Comparison of ENCODE assay signal across 15 cellular contexts in the genomic region with DNA sequence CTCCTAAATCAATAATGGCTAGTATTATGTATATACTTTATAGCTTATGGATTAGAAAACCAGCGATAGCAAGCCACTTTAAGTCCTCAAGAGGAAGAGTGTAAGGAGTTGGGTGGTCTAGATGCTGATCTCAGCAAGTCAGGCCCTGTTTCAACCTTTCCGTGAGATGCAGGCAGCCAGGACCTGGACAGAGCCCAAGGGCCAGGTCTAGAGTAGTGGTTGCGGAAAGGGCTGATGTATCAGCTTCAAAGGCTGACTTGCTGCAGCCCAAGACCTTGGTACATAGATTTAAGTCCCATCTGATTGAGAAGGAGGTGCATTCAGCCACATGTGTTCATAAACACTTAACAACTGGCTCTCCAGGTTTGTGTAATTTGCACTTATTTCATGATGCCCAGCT. TPM values are rescaled to one million over a fixed set of nuclear protein-coding genes. Genes with fewer than 3 reads are reported as not detected.
DNase-seq lines count a peak whose midpoint lies in the region; ATAC-seq, FAIRE-seq and TF ChIP-seq lines count a peak whose summit lies in the region.
"Had no signal": no experiment of that assay in that cellular context is flagged by ENCODE, and none has a peak within 500 bp of the region (broad histone marks: within the 10 kb centered on the region; RNA-seq: fewer than 3 reads in every experiment).

No MANE protein-coding gene starts in this region.

- peaks cover 3 to 29% of the 10 kb centered on the region in 2 donors for H3K36me3 Mint-ChIP-seq in CD4-positive, alpha-beta memory T cell
- peaks cover 4% of the 10 kb centered on the region for H3K36me3 Mint-ChIP-seq in natural killer cell treated with Interleukin-12 subunit alpha and Interleukin-12 subunit beta and Interleukin-15 and Interleukin-18, amount 100 ng/mL, for 72 hours

- H3K4me1 ChIP-seq in CD4-positive, alpha-beta memory T cell (ENCODE audit: insufficient read depth, low read length) = peaks cover 99% of the 10 kb centered on the region

- peak overlapping the region in 1 of 2 donors; percentile 14 for H3K4me3 ChIP-seq in CD4-positive, alpha-beta memory T cell (ENCODE audit: low read length in 2 of 2)
- no peak overlapping the region for H3K4me3 ChIP-seq in bronchial epithelial cell (ENCODE audit: low read depth, low read length)
- H3K4me3 ChIP-seq: body of pancreas had no signal

- peaks cover 85 to 100% (median 96%) of the 10 kb centered on the region in 4 donors for H3K4me1 Mint-ChIP-seq in CD4-positive, alpha-beta memory T cell
- peaks cover 82 to 94% of the 10 kb centered on the region in 2 donors for H3K4me1 Mint-ChIP-seq in natural killer cell treated with Interleukin-12 subunit alpha and Interleukin-12 subunit beta and Interleukin-15 and Interleukin-18, amount 100 ng/mL, for 72 hours (ENCODE audit: low read depth in 2 of 2)

- peaks cover 0 to 3% of the 10 kb centered on the region in 2 donors for H3K27me3 Mint-ChIP-seq in CD4-positive, alpha-beta memory T cell
- H3K27me3 Mint-ChIP-seq in natural killer cell treated with Interleukin-12 subunit alpha and Interleukin-12 subunit beta and Interleukin-15 and Interleukin-18, amount 100 ng/mL, for 72 hours = no peaks in the 10 kb centered on the region

- H3K27ac ChIP-seq in CD4-positive, alpha-beta memory T cell (ENCODE audit: low read depth, low read length) = peak overlapping the region; percentile 53
- peak overlapping the region; percentile 76 for H3K27ac ChIP-seq in KOPT-K1 (ENCODE audit: low read depth, low read length, poor library complexity, severe bottlenecking)

- peaks cover 0 to 6% (median 0%) of the 10 kb centered on the region in 8 donors for H3K9me3 Mint-ChIP-seq in CD4-positive, alpha-beta memory T cell
- no peaks in the 10 kb centered on the region for H3K9me3 Mint-ChIP-seq in natural killer cell treated with Interleukin-12 subunit alpha and Interleukin-12 subunit beta and Interleukin-15 and Interleukin-18, amount 100 ng/mL, for 72 hours
- H3K9me3 Mint-ChIP-seq: type B pancreatic cell had no signal

- no peak for DNase-seq in CD4-positive, alpha-beta memory T cell
- no peak for DNase-seq in bronchial epithelial cell (ENCODE audit: low read depth)
- DNase-seq in natural killer cell treated with Interleukin-12 subunit alpha and Interleukin-12 subunit beta and Interleukin-15 and Interleukin-18, amount 100 ng/mL, for 72 hours (ENCODE audit: low spot score) = no peak
- no peak for DNase-seq in GM03348 (ENCODE audit: low spot score)
- no peak for DNase-seq in glomerular visceral epithelial cell (ENCODE audit: extremely low spot score)
- DNase-seq: effector CD8-positive, alpha-beta T cell; foreskin melanocyte; IMR-90; NCI-H1436; SW 1271 had no signal

- no peak for ATAC-seq in natural killer cell treated with Interleukin-12 subunit alpha and Interleukin-12 subunit beta and Interleukin-15 and Interleukin-18, amount 100 ng/mL, for 72 hours
- ATAC-seq in HG03280 (IDR thresholded peaks at IDR 0.05; ENCODE audit: unreplicated experiment) = no peak
- ATAC-seq: body of pancreas had no signal

- CTCF ChIA-PET in CD4-positive, alpha-beta memory T cell (lab: Charles Lee; ENCODE audit: partially characterized antibody) = interaction anchor here (0.9 to 4.7 kb wide), 11 partner anchors 9 to 555 kb away, joined by 4 to 20 read pairs (median 8); no protein-coding TSS in a partner anchor

- H3K4me3 Mint-ChIP-seq in CD4-positive, alpha-beta memory T cell = peak overlapping the region in 7 of 8 donors; percentile 46 to 93 (median 86)
- H3K4me3 Mint-ChIP-seq in natural killer cell treated with Interleukin-12 subunit alpha and Interleukin-12 subunit beta and Interleukin-15 and Interleukin-18, amount 100 ng/mL, for 72 hours = no peak overlapping the region
- H3K4me3 Mint-ChIP-seq: type B pancreatic cell had no signal

- H3K9me3 ChIP-seq in CD4-positive, alpha-beta memory T cell (ENCODE audit: control insufficient read depth in 1 of 2, low read length in 2 of 2) = no peaks in the 10 kb centered on the region
- no peaks in the 10 kb centered on the region for H3K9me3 ChIP-seq in KOPT-K1 (ENCODE audit: insufficient read depth, low read length, poor library complexity, severe bottlenecking)
- H3K9me3 ChIP-seq: body of pancreas had no signal

- H3K27ac Mint-ChIP-seq in CD4-positive, alpha-beta memory T cell = peak overlapping the region in 4 of 7 donors; percentile 32 to 98 (median 97)
- H3K27ac Mint-ChIP-seq in natural killer cell treated with Interleukin-12 subunit alpha and Interleukin-12 subunit beta and Interleukin-15 and Interleukin-18, amount 100 ng/mL, for 72 hours = peak overlapping the region; percentile 99
- H3K27ac Mint-ChIP-seq: progenitor cell of endocrine pancreas, type B pancreatic cell had no signal

- no peak for TF ChIP-seq CTCF in bronchial epithelial cell (IDR thresholded peaks at IDR 0.05; ENCODE audit: insufficient read depth, low read length, severe bottlenecking)

- POLR2A ChIA-PET in CD4-positive, alpha-beta memory T cell (lab: Charles Lee; ENCODE audit: partially characterized antibody) = interaction anchor here (0.7 to 22.3 kb wide), 17 partner anchors 6 to 251 kb away, joined by 3 to 373 read pairs (median 4); partner anchors contain the start of gene FLI1

- no peaks in the 10 kb centered on the region for H3K27me3 ChIP-seq in CD4-positive, alpha-beta memory T cell (ENCODE audit: insufficient read depth, low read length)
- no peaks in the 10 kb centered on the region for H3K27me3 ChIP-seq in bronchial epithelial cell (ENCODE audit: control insufficient read depth, insufficient read depth, low read length)
- H3K27me3 ChIP-seq: body of pancreas had no signal

- intact Hi-C loops in CD4-positive, alpha-beta memory T cell (cut with micrococcal nuclease) = loop anchor here (2.0 kb wide), 1 partner anchor 29 kb away; no protein-coding TSS in a partner anchor

- H3K36me3 ChIP-seq in CD4-positive, alpha-beta memory T cell (ENCODE audit: insufficient read depth, low read length) = no peaks in the 10 kb centered on the region
- H3K36me3 ChIP-seq in KOPT-K1 (ENCODE audit: insufficient read depth, low read length) (no peaks in the 10 kb centered on the region; the same call in 1 of the 2 replicates), bronchial epithelial cell (ENCODE audit: control insufficient read depth, insufficient read depth, low read length) (no peaks in the 10 kb centered on the region)

- FAIRE-seq in bronchial epithelial cell (lab: Jason Lieb, UNC) = peak; percentile 36

RNA-seq across cellular contexts. Expression of gene FLI1, which starts 33.4 kb away (rescaled TPM):
- total RNA-seq in CD4-positive, alpha-beta memory T cell = 100 to 1,000 TPM; 112 to 122 TPM
- 10 to 100 TPM; 54.6 to 93.1 TPM for polyA plus RNA-seq in CD4-positive, alpha-beta memory T cell
- total RNA-seq in bronchial epithelial cell = 2.7 and 3.9 TPM in 2 replicates
- 10 to 100 TPM; 63.3 to 74.0 TPM for total RNA-seq in natural killer cell treated with Interleukin-12 subunit alpha and Interleukin-12 subunit beta and Interleukin-15 and Interleukin-18, amount 100 ng/mL, for 72 hours
- total RNA-seq: progenitor cell of endocrine pancreas had no signal

Comparison
In these comparisons a context has a peak if more than half of its experiments do, and no peak if none do; other contexts are left out.
1. RNA of gene FLI1, which starts 33.4 kb away (total RNA-seq): 112 to 122 TPM in CD4-positive, alpha-beta memory T cell and 63.3 to 74.0 TPM in natural killer cell treated with Interleukin-12 subunit alpha and Interleukin-12 subunit beta and Interleukin-15 and Interleukin-18, amount 100 ng/mL, for 72 hours; 2.7 to 3.9 TPM in bronchial epithelial cell; every median in the first group is over 10 times any median in the second.